11 cellular contexts compared by ENCODE assay signal in the genomic region with DNA sequence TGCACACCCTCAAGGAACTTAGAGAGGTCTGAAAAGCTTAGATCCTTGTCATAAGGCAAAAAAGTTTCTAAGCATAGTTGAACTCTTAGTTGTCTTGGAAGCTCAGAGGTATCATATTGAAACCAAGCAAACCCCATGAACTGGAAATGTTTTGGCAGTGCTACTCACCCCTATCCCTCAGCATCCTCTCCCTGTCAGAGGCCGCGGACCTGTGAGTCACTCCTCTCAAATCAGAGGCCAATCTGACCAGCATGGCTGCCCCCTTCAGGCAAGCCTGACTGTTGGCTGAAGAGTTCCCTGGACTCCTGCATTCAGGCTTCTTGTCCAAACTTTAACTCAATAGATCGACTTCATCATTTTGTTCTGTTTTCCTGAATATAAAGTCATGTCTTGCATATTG.
DNase-seq lines count a peak whose midpoint lies in the region; ATAC-seq and TF ChIP-seq lines count a peak whose summit lies in the region.
"Had no signal": no experiment of that assay in that cellular context is flagged by ENCODE, and none has a peak within 500 bp of the region (broad histone marks: within the 10 kb centered on the region; RNA-seq: fewer than 3 reads in every experiment).

No MANE protein-coding gene starts in this region.

- DNase-seq in Calu3 (peak; percentile 7), HFFc6 (peak; percentile 60), amniotic stem cell (lab: John Stamatoyannopoulos, UW) (peak; percentile 4), iPS-NIHi7 (ENCODE audit: extremely low spot score) (peak; percentile 66), MV-4-11 (lab: John Stamatoyannopoulos, UW) (no peak)
- DNase-seq: activated gamma-delta T cell treated with Interleukin-2 at 50 U/mL for 16 hours, heart right ventricle, NCI-H345 had no signal

- H3K9me3 Mint-ChIP-seq in Calu3 (ENCODE audit: low read depth, unreplicated experiment), result peaks cover under 1% of the 10 kb centered on the region
- H3K9me3 Mint-ChIP-seq in HFFc6, result no peaks in the 10 kb centered on the region

- BruUV-seq in Calu3 (replicated peaks; lab: Mats Ljungman, UMichigan), result no TSS peak

- TF ChIP-seq CTCF in Calu3 (IDR thresholded peaks at IDR 0.05; ENCODE audit: unreplicated experiment) (no peak), HFFc6 (IDR thresholded peaks at IDR 0.05) (peak; percentile 70)

- intact Hi-C loops in Calu3 (cut with micrococcal nuclease; ENCODE audit: unreplicated experiment), result no loop called here

- H3K27me3 Mint-ChIP-seq in Calu3 (ENCODE audit: unreplicated experiment), result no peaks in the 10 kb centered on the region
- H3K27me3 Mint-ChIP-seq in HFFc6 (ENCODE audit: insufficient read depth), result no peaks in the 10 kb centered on the region; the same call in 1 of the 2 replicates

- H3K27ac Mint-ChIP-seq in Calu3 (ENCODE audit: unreplicated experiment) (no peak overlapping the region), HFFc6 (no peak overlapping the region)

- H3K36me3 Mint-ChIP-seq in Calu3 (ENCODE audit: insufficient read depth, unreplicated experiment) (no peaks in the 10 kb centered on the region), HFFc6 (ENCODE audit: low read depth) (0 out of 2 replicates have a peak, but pooled peaks cover under 1% of the 10 kb centered on the region)

- ATAC-seq in GM21390 (IDR thresholded peaks at IDR 0.05; ENCODE audit: unreplicated experiment) (no peak), HG03571 (IDR thresholded peaks at IDR 0.05; ENCODE audit: unreplicated experiment) (no peak), HG03175 (IDR thresholded peaks at IDR 0.05; ENCODE audit: unreplicated experiment) (no peak)
- ATAC-seq: heart right ventricle had no signal

- CTCF ChIA-PET in Calu3 (lab: Charles Lee), result interaction anchor here (0.7 kb wide), 1 partner anchor 816 kb away, joined by 3 read pairs; no protein-coding TSS in a partner anchor

- no peak overlapping the region for H3K4me3 Mint-ChIP-seq in Calu3 (ENCODE audit: low read depth, unreplicated experiment)
- peak overlapping the region; percentile 39; the same call in 1 of the 2 replicates for H3K4me3 Mint-ChIP-seq in HFFc6

- H3K4me1 Mint-ChIP-seq in Calu3 (ENCODE audit: low read depth, unreplicated experiment) (no peaks in the 10 kb centered on the region), HFFc6 (ENCODE audit: low read depth) (peaks cover 21% of the 10 kb centered on the region)
